In the genomic region with DNA sequence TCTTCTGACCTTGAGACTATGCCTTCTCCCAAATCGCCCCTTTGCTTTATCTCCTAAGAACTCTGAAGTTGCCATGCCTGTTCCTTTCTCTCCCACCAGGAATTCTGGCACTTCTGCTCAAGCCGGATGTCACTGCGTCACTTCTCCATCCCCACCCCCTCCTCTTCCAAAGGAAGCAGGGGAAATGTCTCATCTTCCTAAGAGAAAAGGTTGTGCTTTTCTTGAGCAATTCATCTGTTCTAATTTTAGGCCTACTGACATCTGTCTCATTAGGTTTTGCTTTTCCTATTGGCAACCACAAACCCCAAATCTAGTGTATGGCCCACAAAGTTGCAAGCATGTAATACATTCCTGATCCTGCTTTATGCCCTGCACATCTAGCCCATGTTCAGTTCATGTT, we compare ENCODE assay signal across 14 cellular contexts. TPM values are rescaled to one million over a fixed set of nuclear protein-coding genes. Genes with fewer than 3 reads are reported as not detected.
DNase-seq lines count a peak whose midpoint lies in the region; ATAC-seq and TF ChIP-seq lines count a peak whose summit lies in the region.
"Had no signal": no experiment of that assay in that cellular context is flagged by ENCODE, and none has a peak within 500 bp of the region (broad histone marks: within the 10 kb centered on the region; RNA-seq: fewer than 3 reads in every experiment).

No MANE protein-coding gene starts in this region.

- H3K9me3 ChIP-seq in smooth muscle cell (replicated peaks; ENCODE audit: low read depth) (peaks cover 3% of the 10 kb centered on the region), sigmoid colon (no peaks in the 10 kb centered on the region)

- no peak for ATAC-seq in HG03439 (IDR thresholded peaks at IDR 0.05; ENCODE audit: unreplicated experiment)
- ATAC-seq: foreskin keratinocyte; natural killer cell treated with Interleukin-12 subunit alpha and Interleukin-12 subunit beta and Interleukin-15 and Interleukin-18, amount 100 ng/mL, for 72 hours; Panc1 had no signal

- WGBS in smooth muscle cell (ENCODE audit: low lambda C conversion rate), result 51% methylated on average over 3 of the region's 3 CpGs
- WGBS in sigmoid colon, 2 donors, result 58 to 81% methylated on average over 3 of the region's 3 CpGs

- H3K27ac ChIP-seq in RWPE1 (no peak overlapping the region), smooth muscle cell (ENCODE audit: low read depth) (peak overlapping the region; percentile 56), sigmoid colon (no peak overlapping the region)
- H3K27ac ChIP-seq: foreskin keratinocyte had no signal

- no peaks in the 10 kb centered on the region for H4K20me1 ChIP-seq in smooth muscle cell (ENCODE audit: low read depth)

- H3K36me3 ChIP-seq in smooth muscle cell (ENCODE audit: low read depth) (no peaks in the 10 kb centered on the region), sigmoid colon (no peaks in the 10 kb centered on the region)

- CTCF ChIA-PET in RWPE1 (lab: Yijun Ruan, JAX), result no interaction called here

- H2AFZ ChIP-seq in smooth muscle cell (ENCODE audit: low read depth), result no peak overlapping the region

- no peaks in the 10 kb centered on the region for H3K79me2 ChIP-seq in smooth muscle cell (ENCODE audit: low read depth)

- TF ChIP-seq POLR2A in sigmoid colon (IDR thresholded peaks at IDR 0.05), result no peak

- H3K27me3 ChIP-seq in smooth muscle cell (ENCODE audit: low read depth) (no peaks in the 10 kb centered on the region), sigmoid colon (no peaks in the 10 kb centered on the region)
- H3K27me3 ChIP-seq: foreskin keratinocyte had no signal

- H3F3A ChIP-seq in smooth muscle cell (ENCODE audit: low read depth), result no peaks in the 10 kb centered on the region

- DNase-seq in SKM-1 (lab: John Stamatoyannopoulos, UW; ENCODE audit: unreplicated experiment), result peak; percentile 20
- no peak for DNase-seq in SKM-1 treated with dmso at 0.1 percent for 144 hours (lab: John Stamatoyannopoulos, UW; ENCODE audit: unreplicated experiment)
- peak; percentile 9 for DNase-seq in RWPE1 (ENCODE audit: low spot score)
- peak; percentile 70 for DNase-seq in glomerular endothelial cell (ENCODE audit: extremely low read depth, low read depth, low spot score)
- no peak for DNase-seq in smooth muscle cell (lab: John Stamatoyannopoulos, UW; ENCODE audit: unreplicated experiment)
- DNase-seq in activated CD4-positive, alpha-beta T cell treated with anti-CD3 and anti-CD28 coated beads, Interleukin-2, amount 50 U/mL, for 1 hour, result no peak
- no peak for DNase-seq in sigmoid colon
- DNase-seq: activated CD4-positive, alpha-beta T cell treated with anti-CD3 and anti-CD28 coated beads for 48 hours; amniotic stem cell; foreskin keratinocyte; NCI-H1105 treated with DMSO at 0.1 percent for 48 hours had no signal

- no peak for TF ChIP-seq CTCF in RWPE1 (conservative IDR thresholded peaks at IDR 0.05; ENCODE audit: low read depth)
- TF ChIP-seq CTCF in smooth muscle cell (IDR thresholded peaks at IDR 0.05; ENCODE audit: borderline replicate concordance, insufficient read depth, poor library complexity, severe bottlenecking), result no peak
- no peak for TF ChIP-seq CTCF in sigmoid colon (IDR thresholded peaks at IDR 0.05)

- H3K9ac ChIP-seq in smooth muscle cell (ENCODE audit: low read depth), result no peak overlapping the region

- POLR2A ChIA-PET in RWPE1 (lab: Yijun Ruan, JAX; ENCODE audit: low non-redundant PET), result no interaction called here

- no peak overlapping the region for H3K4me2 ChIP-seq in smooth muscle cell

- no peak overlapping the region for H3K4me3 ChIP-seq in smooth muscle cell
- no peak overlapping the region for H3K4me3 ChIP-seq in sigmoid colon

- H3K4me1 ChIP-seq in smooth muscle cell (ENCODE audit: low read depth) (no peaks in the 10 kb centered on the region), sigmoid colon (no peaks in the 10 kb centered on the region)
- H3K4me1 ChIP-seq: foreskin keratinocyte had no signal

- intact Hi-C loops in sigmoid colon (cut with DNase I), result no loop called here

- TF ChIP-seq EP300 in sigmoid colon (IDR thresholded peaks at IDR 0.05), result no peak

RNA-seq across cellular contexts. Expression of a gene that starts 24.4 kb away (rescaled TPM):
- 8.7 and 10.4 TPM in 2 replicates for total RNA-seq in glomerular endothelial cell
- total RNA-seq in smooth muscle cell, result 5.0 and 7.6 TPM in 2 replicates
- polyA plus RNA-seq in smooth muscle cell, result 2.9 and 5.2 TPM in 2 replicates
- 10 to 100 TPM in 3 of 4 donors, 1 to 10 TPM in 1; 8.2 to 16.9 (median 13.8) TPM for total RNA-seq in sigmoid colon
- 10 to 100 TPM; 13.4 to 20.6 (median 16.2) TPM for polyA plus RNA-seq in sigmoid colon

Comparison
In these comparisons a context has a peak if more than half of its experiments do, and no peak if none do; other contexts are left out.
1. DNase-seq: peak in SKM-1 (single experiment), RWPE1 (single experiment) and glomerular endothelial cell (single experiment); none in SKM-1 treated with dmso at 0.1 percent for 144 hours (single experiment), smooth muscle cell (single experiment), activated CD4-positive, alpha-beta T cell treated with anti-CD3 and anti-CD28 coated beads, Interleukin-2, amount 50 U/mL, for 1 hour (single experiment) and sigmoid colon (single experiment).